9 cellular contexts compared by ENCODE assay signal in the genomic region with DNA sequence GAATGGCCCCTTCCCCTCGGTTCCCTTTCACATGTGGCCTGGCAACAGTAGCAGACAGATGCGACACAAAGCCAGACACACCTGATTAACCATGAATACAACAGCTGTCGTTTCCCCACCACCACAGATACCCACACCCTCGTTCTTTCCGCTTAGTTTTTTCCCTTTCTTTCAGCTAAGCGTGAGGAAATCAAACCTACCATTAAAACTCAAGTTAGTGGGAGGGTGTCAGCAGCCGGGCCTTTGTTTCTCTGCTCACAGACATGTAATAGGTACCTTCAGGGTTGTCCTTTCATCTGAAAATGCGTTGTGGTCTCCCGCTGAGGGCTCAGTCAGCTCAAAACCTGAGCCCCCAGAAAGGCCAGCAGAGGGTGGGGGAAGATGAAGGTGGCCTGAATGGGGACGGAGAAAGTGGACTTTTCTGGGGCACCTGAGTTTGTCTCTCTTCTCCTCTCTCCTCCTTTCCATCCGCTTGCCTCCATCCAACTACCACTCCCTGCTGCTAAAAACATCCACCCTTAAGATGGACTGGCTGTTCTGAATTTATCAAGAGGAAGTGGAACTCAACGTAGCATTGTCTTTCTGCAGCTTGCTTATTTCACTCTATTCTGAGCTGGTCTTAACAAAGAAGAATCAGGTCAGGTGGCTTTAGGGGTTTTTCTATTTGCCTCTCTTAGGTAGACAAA.
DNase-seq lines count a peak whose midpoint lies in the region; ATAC-seq and TF ChIP-seq lines count a peak whose summit lies in the region.
"Had no signal": no experiment of that assay in that cellular context is flagged by ENCODE, and none has a peak within 500 bp of the region (broad histone marks: within the 10 kb centered on the region; RNA-seq: fewer than 3 reads in every experiment).

No MANE protein-coding gene starts in this region.

- H3K4me1 ChIP-seq in GM23338 (ENCODE audit: insufficient read depth): peaks cover 23% of the 10 kb centered on the region
- peaks cover 18% of the 10 kb centered on the region for H3K4me1 ChIP-seq in suprapubic skin

- no peak overlapping the region for H3K4me2 ChIP-seq in GM23338

- TF ChIP-seq POLR2A in suprapubic skin (IDR thresholded peaks at IDR 0.05): no peak

- peaks cover 26% of the 10 kb centered on the region; the same call in 1 of the 2 replicates for H3K9me2 ChIP-seq in GM23338 (ENCODE audit: insufficient read depth)

- no peak overlapping the region for H3K27ac ChIP-seq in GM23338 (ENCODE audit: low read depth)
- no peak overlapping the region for H3K27ac ChIP-seq in brain microvascular endothelial cell
- H3K27ac ChIP-seq in suprapubic skin: no peak overlapping the region

- ATAC-seq in GM18499 (IDR thresholded peaks at IDR 0.05; ENCODE audit: insufficient read depth, unreplicated experiment) (peak; percentile 67), GM23338 (peak; percentile 54), naive B cell (ENCODE audit: low read depth in 2 of 2) (peak; percentile 82 to 83)

- H3K27me3 ChIP-seq in GM23338 (ENCODE audit: insufficient read depth) (no peaks in the 10 kb centered on the region), brain microvascular endothelial cell (replicated peaks) (no peaks in the 10 kb centered on the region), suprapubic skin (no peaks in the 10 kb centered on the region)

- H3K27me3 Mint-ChIP-seq in GM23338 (ENCODE audit: insufficient read depth, low read depth, poor library complexity) (peaks cover 2% of the 10 kb centered on the region), naive B cell (no peaks in the 10 kb centered on the region)

- TF ChIP-seq CTCF in GM23338 (conservative IDR thresholded peaks at IDR 0.05; ENCODE audit: low read depth in 2 of 2): no peak
- TF ChIP-seq CTCF in brain microvascular endothelial cell (IDR thresholded peaks at IDR 0.05; ENCODE audit: low read depth, low read length, missing control alignments): no peak
- TF ChIP-seq CTCF in suprapubic skin (IDR thresholded peaks at IDR 0.05): no peak

- no peak overlapping the region for H3K4me3 ChIP-seq in GM23338
- H3K4me3 ChIP-seq in brain microvascular endothelial cell (ENCODE audit: low read depth, low read length): no peak overlapping the region
- no peak overlapping the region for H3K4me3 ChIP-seq in suprapubic skin

- no peaks in the 10 kb centered on the region; the same call in 1 of the 2 replicates for H3F3A ChIP-seq in GM23338 (replicated peaks; ENCODE audit: low read depth)

- H3K9me3 ChIP-seq in suprapubic skin: no peaks in the 10 kb centered on the region

- no peak overlapping the region for H2AFZ ChIP-seq in GM23338

- H3K27ac Mint-ChIP-seq in GM23338: no peak overlapping the region
- H3K27ac Mint-ChIP-seq in naive B cell: peak overlapping the region; percentile 98 to 100 (median 99)

- WGBS in suprapubic skin: 85% methylated on average over 12 of the region's 12 CpGs

- no peaks in the 10 kb centered on the region for H4K20me1 ChIP-seq in GM23338 (replicated peaks; ENCODE audit: insufficient read depth)

- no peaks in the 10 kb centered on the region for H3K9me3 Mint-ChIP-seq in GM23338
- H3K9me3 Mint-ChIP-seq in naive B cell: peaks cover 0 to 2% (median 0%) of the 10 kb centered on the region in 7 donors

- no peak for TF ChIP-seq EP300 in suprapubic skin (IDR thresholded peaks at IDR 0.05)

- in situ Hi-C loops in brain microvascular endothelial cell (cut with HindIII; ENCODE audit: low pct_ligation_motif_present, low sequenced_read_pairs): no loop called here

- no peaks in the 10 kb centered on the region for H3K36me3 ChIP-seq in GM23338 (ENCODE audit: insufficient read depth)
- no peaks in the 10 kb centered on the region for H3K36me3 ChIP-seq in brain microvascular endothelial cell (replicated peaks)
- no peaks in the 10 kb centered on the region for H3K36me3 ChIP-seq in suprapubic skin

- peaks cover 30% of the 10 kb centered on the region for H3K4me1 Mint-ChIP-seq in GM23338
- H3K4me1 Mint-ChIP-seq in naive B cell: peaks cover 69 to 91% (median 78%) of the 10 kb centered on the region in 3 donors

- H3K36me3 Mint-ChIP-seq in GM23338 (ENCODE audit: low read depth) (no peaks in the 10 kb centered on the region; the same call in 2 of the 3 replicates), naive B cell (peaks cover 0 to 14% of the 10 kb centered on the region in 2 donors)

- DNase-seq in GM23338 (ENCODE audit: low spot score) (no peak), NCI-H748 (lab: John Stamatoyannopoulos, UW; ENCODE audit: unreplicated experiment) (peak; percentile 100), naive B cell (peak; percentile 81), brain microvascular endothelial cell (no peak), islet precursor cell (no peak), suprapubic skin (ENCODE audit: low spot score in 2 of 2) (no peak), DMS79 (lab: John Stamatoyannopoulos, UW) (no peak)
- DNase-seq: NCI-H187 had no signal

- H3K4me3 Mint-ChIP-seq in GM23338 (no peak overlapping the region), naive B cell (peak overlapping the region; percentile 60 to 95 (median 88))

- no peaks in the 10 kb centered on the region for H3K79me2 ChIP-seq in GM23338 (replicated peaks; ENCODE audit: insufficient read depth)

TF ChIP-seq in GM23338, 12 proteins besides CTCF, POLR2A, EP300 and RAD21 (continues in another document):
- TF ChIP-seq ZNF331 (CRISPR knock-in tag; IDR thresholded peaks at IDR 0.05; ENCODE audit: low read depth) (no peak), STAT1 (IDR thresholded peaks at IDR 0.05; ENCODE audit: unreplicated experiment) (no peak)
- TF ChIP-seq, protein P1, sequence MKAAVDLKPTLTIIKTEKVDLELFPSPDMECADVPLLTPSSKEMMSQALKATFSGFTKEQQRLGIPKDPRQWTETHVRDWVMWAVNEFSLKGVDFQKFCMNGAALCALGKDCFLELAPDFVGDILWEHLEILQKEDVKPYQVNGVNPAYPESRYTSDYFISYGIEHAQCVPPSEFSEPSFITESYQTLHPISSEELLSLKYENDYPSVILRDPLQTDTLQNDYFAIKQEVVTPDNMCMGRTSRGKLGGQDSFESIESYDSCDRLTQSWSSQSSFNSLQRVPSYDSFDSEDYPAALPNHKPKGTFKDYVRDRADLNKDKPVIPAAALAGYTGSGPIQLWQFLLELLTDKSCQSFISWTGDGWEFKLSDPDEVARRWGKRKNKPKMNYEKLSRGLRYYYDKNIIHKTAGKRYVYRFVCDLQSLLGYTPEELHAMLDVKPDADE (IDR thresholded peaks at IDR 0.05): no peak
- TF ChIP-seq, protein P2, sequence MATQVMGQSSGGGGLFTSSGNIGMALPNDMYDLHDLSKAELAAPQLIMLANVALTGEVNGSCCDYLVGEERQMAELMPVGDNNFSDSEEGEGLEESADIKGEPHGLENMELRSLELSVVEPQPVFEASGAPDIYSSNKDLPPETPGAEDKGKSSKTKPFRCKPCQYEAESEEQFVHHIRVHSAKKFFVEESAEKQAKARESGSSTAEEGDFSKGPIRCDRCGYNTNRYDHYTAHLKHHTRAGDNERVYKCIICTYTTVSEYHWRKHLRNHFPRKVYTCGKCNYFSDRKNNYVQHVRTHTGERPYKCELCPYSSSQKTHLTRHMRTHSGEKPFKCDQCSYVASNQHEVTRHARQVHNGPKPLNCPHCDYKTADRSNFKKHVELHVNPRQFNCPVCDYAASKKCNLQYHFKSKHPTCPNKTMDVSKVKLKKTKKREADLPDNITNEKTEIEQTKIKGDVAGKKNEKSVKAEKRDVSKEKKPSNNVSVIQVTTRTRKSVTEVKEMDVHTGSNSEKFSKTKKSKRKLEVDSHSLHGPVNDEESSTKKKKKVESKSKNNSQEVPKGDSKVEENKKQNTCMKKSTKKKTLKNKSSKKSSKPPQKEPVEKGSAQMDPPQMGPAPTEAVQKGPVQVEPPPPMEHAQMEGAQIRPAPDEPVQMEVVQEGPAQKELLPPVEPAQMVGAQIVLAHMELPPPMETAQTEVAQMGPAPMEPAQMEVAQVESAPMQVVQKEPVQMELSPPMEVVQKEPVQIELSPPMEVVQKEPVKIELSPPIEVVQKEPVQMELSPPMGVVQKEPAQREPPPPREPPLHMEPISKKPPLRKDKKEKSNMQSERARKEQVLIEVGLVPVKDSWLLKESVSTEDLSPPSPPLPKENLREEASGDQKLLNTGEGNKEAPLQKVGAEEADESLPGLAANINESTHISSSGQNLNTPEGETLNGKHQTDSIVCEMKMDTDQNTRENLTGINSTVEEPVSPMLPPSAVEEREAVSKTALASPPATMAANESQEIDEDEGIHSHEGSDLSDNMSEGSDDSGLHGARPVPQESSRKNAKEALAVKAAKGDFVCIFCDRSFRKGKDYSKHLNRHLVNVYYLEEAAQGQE (IDR thresholded peaks at IDR 0.05; ENCODE audit: unreplicated experiment): no peak

Comparison
In these comparisons a context has a peak if more than half of its experiments do, and no peak if none do; other contexts are left out.
1. DNase-seq: peak in NCI-H748 (single experiment) and naive B cell (single experiment); none in GM23338 (single experiment), brain microvascular endothelial cell (single experiment), islet precursor cell (single experiment), suprapubic skin (0 of 2) and DMS79 (single experiment).
2. Peak in every context shown above with its lines, with median percentiles within 50 percentile points of each other: ATAC-seq.